23 cellular contexts compared by ENCODE assay signal in the genomic region with DNA sequence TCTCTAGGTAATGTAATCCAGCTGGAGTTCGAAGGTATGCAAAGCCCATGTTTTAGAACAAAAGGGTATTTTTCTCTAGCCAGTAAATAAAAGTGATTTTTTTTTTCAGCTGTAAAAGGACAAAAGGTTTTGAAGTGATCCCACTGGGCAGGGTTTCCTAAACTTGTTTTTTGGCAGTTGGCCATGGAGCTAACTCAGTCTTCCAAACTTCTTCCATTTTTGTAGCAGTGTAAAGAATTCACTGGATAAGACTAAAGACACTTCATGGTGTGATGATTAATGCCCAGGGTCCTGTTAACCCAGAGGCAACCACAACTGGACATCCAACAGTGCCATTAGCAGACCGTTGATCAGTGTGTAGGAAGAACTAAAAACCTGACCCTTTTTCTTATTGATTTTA.
DNase-seq lines count a peak whose midpoint lies in the region; ATAC-seq and TF ChIP-seq lines count a peak whose summit lies in the region.
"Had no signal": no experiment of that assay in that cellular context is flagged by ENCODE, and none has a peak within 500 bp of the region (broad histone marks: within the 10 kb centered on the region; RNA-seq: fewer than 3 reads in every experiment).

No MANE protein-coding gene starts in this region.

- H3K9me3 ChIP-seq in esophagus muscularis mucosa (no peaks in the 10 kb centered on the region), right cardiac atrium (ENCODE audit: control insufficient read depth, low read length) (no peaks in the 10 kb centered on the region), sigmoid colon (no peaks in the 10 kb centered on the region)
- H3K9me3 ChIP-seq: SJCRH30 had no signal

- ATAC-seq in right cardiac atrium, result peak; percentile 60 to 70
- ATAC-seq: HepG2, Panc1 had no signal

- DNase-seq in esophagus muscularis mucosa (ENCODE audit: extremely low spot score) (no peak), right cardiac atrium (no peak), sigmoid colon (no peak), DMS79 (lab: John Stamatoyannopoulos, UW) (no peak), cerebellar cortex (ENCODE audit: low spot score) (no peak), NCI-H2107 treated with DMSO at 0.1 percent for 48 hours (lab: John Stamatoyannopoulos, UW; ENCODE audit: unreplicated experiment) (no peak)
- DNase-seq: CD4-positive, CD25-positive, alpha-beta regulatory T cell; COR-L47; GOT3; HCEC 1CT; KBM-7; MM.1S; NCI-H1048; NCI-H1417 treated with DMSO at 0.1 percent for 48 hours; NCI-H187; NCI-H226; NCI-H510A treated with DMSO at 0.1 percent for 48 hours; NCI-H774 had no signal

- peaks cover 0 to 17% (median 11%) of the 10 kb centered on the region in 4 donors for H3K36me3 ChIP-seq in esophagus muscularis mucosa
- peaks cover 4 to 25% (median 8%) of the 10 kb centered on the region in 4 donors for H3K36me3 ChIP-seq in sigmoid colon

- H3K27me3 ChIP-seq in esophagus muscularis mucosa (no peaks in the 10 kb centered on the region), right cardiac atrium (ENCODE audit: control insufficient read depth, insufficient read depth) (no peaks in the 10 kb centered on the region), sigmoid colon (no peaks in the 10 kb centered on the region)
- H3K27me3 ChIP-seq: SJCRH30 had no signal

- no peak for TF ChIP-seq POLR2A in esophagus muscularis mucosa (IDR thresholded peaks at IDR 0.05; ENCODE audit: low read depth)
- no peak for TF ChIP-seq POLR2A in sigmoid colon (IDR thresholded peaks at IDR 0.05)

- 49% methylated on average over 2 of the region's 2 CpGs for WGBS in esophagus muscularis mucosa
- 28% methylated on average over 2 of the region's 2 CpGs for WGBS in right cardiac atrium
- 45 to 51% methylated on average over 2 of the region's 2 CpGs for WGBS in sigmoid colon, 2 donors

- TF ChIP-seq EP300 in esophagus muscularis mucosa (IDR thresholded peaks at IDR 0.05) (no peak), sigmoid colon (IDR thresholded peaks at IDR 0.05) (no peak)

- H3K4me3 ChIP-seq in esophagus muscularis mucosa, result no peak overlapping the region
- H3K4me3 ChIP-seq in right cardiac atrium (ENCODE audit: low read length), result no peak overlapping the region
- H3K4me3 ChIP-seq in sigmoid colon, result no peak overlapping the region
- H3K4me3 ChIP-seq: SJCRH30 had no signal

- H3K4me1 ChIP-seq in esophagus muscularis mucosa, result peaks cover 40 to 88% (median 80%) of the 10 kb centered on the region in 4 donors
- peaks cover 8% of the 10 kb centered on the region for H3K4me1 ChIP-seq in right cardiac atrium (ENCODE audit: control insufficient read depth, insufficient read depth, low read length)
- peaks cover 0 to 79% (median 68%) of the 10 kb centered on the region in 4 donors for H3K4me1 ChIP-seq in sigmoid colon

- intact Hi-C loops in esophagus muscularis mucosa (cut with DNase I), result no loop called here
- intact Hi-C loops in right cardiac atrium (cut with DNase I), result no loop called here
- intact Hi-C loops in sigmoid colon (cut with DNase I), result no loop called here

- no peak for TF ChIP-seq CTCF in VCaP (conservative IDR thresholded peaks at IDR 0.05)
- TF ChIP-seq CTCF in esophagus muscularis mucosa (IDR thresholded peaks at IDR 0.05), result no peak
- no peak for TF ChIP-seq CTCF in sigmoid colon (IDR thresholded peaks at IDR 0.05)

- H3K27ac ChIP-seq in VCaP (peak overlapping the region; percentile 1; the same call in 1 of the 2 replicates), esophagus muscularis mucosa (replicated peaks in 1 of 4) (peak overlapping the region; percentile 76 to 81 (median 80)), right cardiac atrium (ENCODE audit: low read length) (no peak overlapping the region), sigmoid colon (peak overlapping the region; percentile 67 to 79 (median 72))
- H3K27ac ChIP-seq: HL-60, SJCRH30 had no signal
